19 cellular contexts compared by ENCODE assay signal in genomic region chr11:34161361-34161760, GRCh38.
"Had no signal": no experiment of that assay in that cellular context is flagged by ENCODE, and none has a peak within 500 bp of the region (broad histone marks: within the 10 kb centered on the region; RNA-seq: fewer than 3 reads in every experiment).

No MANE protein-coding gene starts in this region.

- H3K4me1 ChIP-seq: colonic mucosa, foreskin keratinocyte, right atrium auricular region, transverse colon had no signal

- H3K36me3 ChIP-seq: colonic mucosa, ovary, transverse colon had no signal

- ATAC-seq: heart left ventricle had no signal

- H3K9me3 ChIP-seq: colonic mucosa, heart left ventricle, neutrophil, ovary, right atrium auricular region, sigmoid colon, stomach, thoracic aorta, transverse colon had no signal

- H3K4me3 Mint-ChIP-seq: naive B cell, nephron had no signal

- DNase-seq: colonic mucosa; dermis blood vessel endothelial cell; heart left ventricle; hippocampal formation; left colon; naive B cell; ovary; sigmoid colon; stimulated activated CD4-positive, alpha-beta T cell treated with anti-CD3 and anti-CD28 coated beads, Interleukin-12 subunit alpha, Interleukin-12 subunit beta, amount 100 ng/mL, for 4 hours; stimulated activated naive CD4-positive, alpha-beta T cell; stomach; substantia nigra; transverse colon had no signal

- H3K27ac Mint-ChIP-seq: naive B cell, nephron had no signal

- H3K27me3 Mint-ChIP-seq: naive B cell had no signal

- H3K27ac ChIP-seq: colonic mucosa, foreskin keratinocyte, neutrophil, ovary, right atrium auricular region, sigmoid colon, skin epidermis, stomach, thoracic aorta, transverse colon had no signal

- H3K9me3 Mint-ChIP-seq: naive B cell, nephron had no signal

- H3K4me1 Mint-ChIP-seq: nephron had no signal

- H3K27me3 ChIP-seq: colonic mucosa, foreskin keratinocyte, heart left ventricle, neutrophil, ovary, right atrium auricular region, sigmoid colon, stomach, transverse colon had no signal

- H3K36me3 Mint-ChIP-seq: naive B cell had no signal

- H3K4me3 ChIP-seq: colonic mucosa, heart left ventricle, ovary, right atrium auricular region, sigmoid colon, skin epidermis, stomach, thoracic aorta, transverse colon had no signal
